Comparison of ENCODE assay signal across 25 cellular contexts in genomic region chr10:11864727-11865126, GRCh38. TPM values are rescaled to one million over a fixed set of nuclear protein-coding genes. Genes with fewer than 3 reads are reported as not detected.
DNase-seq lines count a peak whose midpoint lies in the region; ATAC-seq, FAIRE-seq and TF ChIP-seq lines count a peak whose summit lies in the region.
"Had no signal": no experiment of that assay in that cellular context is flagged by ENCODE, and none has a peak within 500 bp of the region (broad histone marks: within the 10 kb centered on the region; RNA-seq: fewer than 3 reads in every experiment).

No MANE protein-coding gene starts in this region.

- H3K27ac ChIP-seq in body of pancreas (peak overlapping the region in 1 of 4 donors; percentile 44), prostate gland (no peak overlapping the region)
- H3K27ac ChIP-seq: 22Rv1; BLaER1 treated with 17β-estradiol and CSF1 and Interleukin-3, amounts not matched to agents 10 nM and 100 nM had no signal

- no peaks in the 10 kb centered on the region for H3K9me3 Mint-ChIP-seq in activated T-cell treated with anti-CD3 and anti-CD28 coated beads, Interleukin-2, amount 50 U/mL, for 72 hours
- no peaks in the 10 kb centered on the region for H3K9me3 Mint-ChIP-seq in activated T-cell treated with anti-CD3 and anti-CD28 coated beads, Interleukin-2, amount 50 U/mL, for 24 hours
- no peaks in the 10 kb centered on the region for H3K9me3 Mint-ChIP-seq in stimulated activated memory B cell treated with anti-CD40 and anti-IgM and Interleukin-4, amounts not matched to agents 10 μg/mL and 1 μg/mL and 100 μg/mL, for 72 hours
- H3K9me3 Mint-ChIP-seq: CD8-positive, alpha-beta T cell; IgD-negative memory B cell had no signal

- ATAC-seq in activated T-cell treated with anti-CD3 and anti-CD28 coated beads, Interleukin-2, amount 50 U/mL, for 72 hours (replicated peaks in 1 of 2): no peak
- ATAC-seq in body of pancreas: peak; percentile 42
- ATAC-seq in left lobe of liver: peak; percentile 73
- ATAC-seq in stimulated activated memory B cell treated with anti-CD40 and anti-IgM and Interleukin-4, amounts not matched to agents 10 μg/mL and 1 μg/mL and 100 μg/mL, for 72 hours: no peak
- ATAC-seq: CD8-positive, alpha-beta T cell; Right ventricle myocardium inferior had no signal

- DNase-seq in activated T-cell treated with anti-CD3 and anti-CD28 coated beads, Interleukin-2, amount 50 U/mL, for 72 hours: no peak
- DNase-seq in activated T-cell treated with anti-CD3 and anti-CD28 coated beads, Interleukin-2, amount 50 U/mL, for 24 hours: no peak
- DNase-seq in body of pancreas: peak in 1 of 4 donors; percentile 20
- peak; percentile 62 for DNase-seq in left lobe of liver (ENCODE audit: low spot score)
- DNase-seq in GM12891 (ENCODE audit: insufficient read length, low spot score): no peak
- no peak for DNase-seq in NCI-H226
- DNase-seq in prostate gland (ENCODE audit: low spot score): no peak
- DNase-seq: Calu3; CD8-positive, alpha-beta T cell; DMS153; MV-4-11; NCI-H1105 treated with DMSO at 0.1 percent for 48 hours; NCI-H2029 treated with DMSO at 0.1 percent for 48 hours; NCI-H2171; NCI-H446; NCI-H526; OCI-M1 had no signal

- H3K36me3 ChIP-seq in body of pancreas (replicated peaks in 1 of 2; ENCODE audit: insufficient read depth in 1 of 2, low read depth in 2 of 2): peaks cover 0 to 2% of the 10 kb centered on the region in 2 donors
- H3K36me3 ChIP-seq in prostate gland: peaks cover 0 to 2% of the 10 kb centered on the region in 2 donors

- no peaks in the 10 kb centered on the region for H3K9me3 ChIP-seq in body of pancreas
- no peaks in the 10 kb centered on the region for H3K9me3 ChIP-seq in prostate gland

- no peaks in the 10 kb centered on the region for H3K36me3 Mint-ChIP-seq in activated T-cell treated with anti-CD3 and anti-CD28 coated beads, Interleukin-2, amount 50 U/mL, for 72 hours (ENCODE audit: insufficient read depth in 2 of 2)
- no peaks in the 10 kb centered on the region for H3K36me3 Mint-ChIP-seq in activated T-cell treated with anti-CD3 and anti-CD28 coated beads, Interleukin-2, amount 50 U/mL, for 24 hours (ENCODE audit: low read depth)
- H3K36me3 Mint-ChIP-seq in stimulated activated memory B cell treated with anti-CD40 and anti-IgM and Interleukin-4, amounts not matched to agents 10 μg/mL and 1 μg/mL and 100 μg/mL, for 72 hours: no peaks in the 10 kb centered on the region
- H3K36me3 Mint-ChIP-seq: CD8-positive, alpha-beta T cell; IgD-negative memory B cell had no signal

- no peak for FAIRE-seq in GM12891 (lab: Jason Lieb, UNC)
- FAIRE-seq: G401.6, H54, RCC 7860 had no signal

- WGBS in body of pancreas, 2 donors: 36 to 49% methylated on average over 6 of the region's 6 CpGs
- 57% methylated on average over 6 of the region's 6 CpGs for WGBS in prostate gland

- H3K4me3 ChIP-seq in body of pancreas: no peak overlapping the region
- H3K4me3 ChIP-seq in prostate gland: no peak overlapping the region

- TF ChIP-seq POLR2A in body of pancreas (IDR thresholded peaks at IDR 0.05): no peak
- TF ChIP-seq POLR2A in GM12891 (IDR thresholded peaks at IDR 0.05; ENCODE audit: low read depth, low read length): no peak
- no peak for TF ChIP-seq POLR2A in prostate gland (IDR thresholded peaks at IDR 0.05)

- TF ChIP-seq CTCF in body of pancreas (IDR thresholded peaks at IDR 0.05) (no peak), prostate gland (IDR thresholded peaks at IDR 0.05) (no peak)

- H3K4me1 ChIP-seq in body of pancreas: no peaks in the 10 kb centered on the region
- H3K4me1 ChIP-seq in prostate gland (replicated peaks): peaks cover 10% of the 10 kb centered on the region

- H3K4me3 Mint-ChIP-seq in activated T-cell treated with anti-CD3 and anti-CD28 coated beads, Interleukin-2, amount 50 U/mL, for 72 hours: no peak overlapping the region
- no peak overlapping the region for H3K4me3 Mint-ChIP-seq in activated T-cell treated with anti-CD3 and anti-CD28 coated beads, Interleukin-2, amount 50 U/mL, for 24 hours
- no peak overlapping the region for H3K4me3 Mint-ChIP-seq in stimulated activated memory B cell treated with anti-CD40 and anti-IgM and Interleukin-4, amounts not matched to agents 10 μg/mL and 1 μg/mL and 100 μg/mL, for 72 hours

- H3K4me1 Mint-ChIP-seq in activated T-cell treated with anti-CD3 and anti-CD28 coated beads, Interleukin-2, amount 50 U/mL, for 72 hours (ENCODE audit: low read depth): peaks cover 22% of the 10 kb centered on the region
- peaks cover 15% of the 10 kb centered on the region for H3K4me1 Mint-ChIP-seq in activated T-cell treated with anti-CD3 and anti-CD28 coated beads, Interleukin-2, amount 50 U/mL, for 24 hours (ENCODE audit: low read depth)
- H3K4me1 Mint-ChIP-seq in stimulated activated memory B cell treated with anti-CD40 and anti-IgM and Interleukin-4, amounts not matched to agents 10 μg/mL and 1 μg/mL and 100 μg/mL, for 72 hours: peaks cover 16% of the 10 kb centered on the region

- intact Hi-C loops in body of pancreas (cut with DNase I): no loop called here
- intact Hi-C loops in prostate gland (cut with DNase I): no loop called here

- H3K27me3 ChIP-seq in body of pancreas (no peaks in the 10 kb centered on the region), prostate gland (replicated peaks; ENCODE audit: insufficient read depth) (no peaks in the 10 kb centered on the region)
- H3K27me3 ChIP-seq: BLaER1 treated with 17β-estradiol and CSF1 and Interleukin-3, amounts not matched to agents 10 nM and 100 nM had no signal

- H3K27ac Mint-ChIP-seq in activated T-cell treated with anti-CD3 and anti-CD28 coated beads, Interleukin-2, amount 50 U/mL, for 72 hours: peak overlapping the region; percentile 13
- H3K27ac Mint-ChIP-seq in activated T-cell treated with anti-CD3 and anti-CD28 coated beads, Interleukin-2, amount 50 U/mL, for 24 hours: no peak overlapping the region
- H3K27ac Mint-ChIP-seq in stimulated activated memory B cell treated with anti-CD40 and anti-IgM and Interleukin-4, amounts not matched to agents 10 μg/mL and 1 μg/mL and 100 μg/mL, for 72 hours: peak overlapping the region; percentile 34
- H3K27ac Mint-ChIP-seq: IgD-negative memory B cell had no signal

- H3K27me3 Mint-ChIP-seq in activated T-cell treated with anti-CD3 and anti-CD28 coated beads, Interleukin-2, amount 50 U/mL, for 72 hours (ENCODE audit: low read depth): peaks cover 46% of the 10 kb centered on the region
- peaks cover 17% of the 10 kb centered on the region for H3K27me3 Mint-ChIP-seq in activated T-cell treated with anti-CD3 and anti-CD28 coated beads, Interleukin-2, amount 50 U/mL, for 24 hours
- no peaks in the 10 kb centered on the region for H3K27me3 Mint-ChIP-seq in stimulated activated memory B cell treated with anti-CD40 and anti-IgM and Interleukin-4, amounts not matched to agents 10 μg/mL and 1 μg/mL and 100 μg/mL, for 72 hours
- H3K27me3 Mint-ChIP-seq: IgD-negative memory B cell had no signal

TF ChIP-seq in GM12891, 5 proteins besides CTCF, POLR2A, EP300 and RAD21:
- TF ChIP-seq POLR2AphosphoS5 (IDR thresholded peaks at IDR 0.05; ENCODE audit: low read depth, low read length) (no peak), SPI1 (IDR thresholded peaks at IDR 0.05; ENCODE audit: low read depth, low read length) (no peak), PAX5 (IDR thresholded peaks at IDR 0.05; ENCODE audit: insufficient read depth, low read length, severe bottlenecking) (no peak), POU2F2 (IDR thresholded peaks at IDR 0.05; ENCODE audit: low read depth, low read length) (no peak), TAF1 (IDR thresholded peaks at IDR 0.05; ENCODE audit: low read depth, low read length) (no peak)

RNA-seq across cellular contexts. Expression of gene PROSER2, which starts 41.6 kb away (rescaled TPM):
- total RNA-seq in activated T-cell treated with anti-CD3 and anti-CD28 coated beads, Interleukin-2, amount 50 U/mL, for 72 hours: 1 to 10 TPM; 1.1 to 1.6 TPM
- total RNA-seq in body of pancreas: 10 to 100 TPM; 29.3 to 58.3 TPM
- 38.3 TPM for total RNA-seq in left lobe of liver
- polyA plus RNA-seq in GM12891 (2012; ENCODE audit: low read depth, missing spikeins): 0.72 TPM
- total RNA-seq in prostate gland: 10 to 100 TPM; 24.7 to 39.9 TPM
- polyA plus RNA-seq: IgD-negative memory B cell had no signal

Comparison
In these comparisons a context has a peak if more than half of its experiments do, and no peak if none do; other contexts are left out.
1. ATAC-seq: peak in body of pancreas (single experiment) and left lobe of liver (single experiment); none in activated T-cell treated with anti-CD3 and anti-CD28 coated beads, Interleukin-2, amount 50 U/mL, for 72 hours (0 of 2) and stimulated activated memory B cell treated with anti-CD40 and anti-IgM and Interleukin-4, amounts not matched to agents 10 μg/mL and 1 μg/mL and 100 μg/mL, for 72 hours (single experiment).
2. RNA of gene PROSER2, which starts 41.6 kb away (total RNA-seq): 29.3 to 58.3 TPM in body of pancreas, 24.7 to 39.9 TPM in prostate gland and 38.3 TPM in left lobe of liver (single experiment); 1.1 to 1.6 TPM in activated T-cell treated with anti-CD3 and anti-CD28 coated beads, Interleukin-2, amount 50 U/mL, for 72 hours; every median in the first group is over 4 times any median in the second.